ENCODE assay signal across 1 cellular context in genomic region chr2:59502981-59503380, GRCh38.
TF ChIP-seq lines count a peak whose summit lies in the region.

No MANE protein-coding gene starts in this region.

TF ChIP-seq in GM12878, 131 proteins besides CTCF, POLR2A, EP300 and RAD21 (continued from another document):
- TF ChIP-seq RELB (IDR thresholded peaks at IDR 0.05; ENCODE audit: low read depth) (no peak), CBX5 (IDR thresholded peaks at IDR 0.05; ENCODE audit: low read depth) (no peak), HSF1 (IDR thresholded peaks at IDR 0.05; ENCODE audit: low read depth, low read length) (no peak), CREB1 (IDR thresholded peaks at IDR 0.05; ENCODE audit: low read depth) (no peak)
TF ChIP-seq in GM12878: peak in this region for 1.
